Comparison of ENCODE assay signal across 1 cellular context in the genomic region with DNA sequence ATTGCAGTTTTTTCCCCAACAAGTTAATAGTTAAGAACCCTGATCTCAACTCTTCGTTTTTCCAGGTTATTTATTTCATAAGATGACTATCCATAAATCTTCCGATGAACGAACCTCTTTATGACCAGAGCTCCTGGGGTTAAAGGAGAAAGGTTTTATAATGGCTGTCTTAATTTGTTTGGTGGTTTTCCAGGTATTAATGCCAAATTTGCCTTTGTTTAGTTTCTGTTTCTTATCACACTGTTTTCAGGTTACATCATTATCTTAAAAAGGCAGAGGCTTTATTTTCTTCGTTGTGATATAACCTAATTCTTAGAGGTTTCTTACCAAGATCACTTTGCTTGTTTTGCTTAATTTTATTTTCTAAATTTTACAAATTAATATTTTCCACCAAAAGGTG.
TF ChIP-seq lines count a peak whose summit lies in the region.

No MANE protein-coding gene starts in this region.

TF ChIP-seq in GM23338, 12 proteins besides CTCF, POLR2A, EP300 and RAD21 (continued from another document):
- TF ChIP-seq, protein P1, sequence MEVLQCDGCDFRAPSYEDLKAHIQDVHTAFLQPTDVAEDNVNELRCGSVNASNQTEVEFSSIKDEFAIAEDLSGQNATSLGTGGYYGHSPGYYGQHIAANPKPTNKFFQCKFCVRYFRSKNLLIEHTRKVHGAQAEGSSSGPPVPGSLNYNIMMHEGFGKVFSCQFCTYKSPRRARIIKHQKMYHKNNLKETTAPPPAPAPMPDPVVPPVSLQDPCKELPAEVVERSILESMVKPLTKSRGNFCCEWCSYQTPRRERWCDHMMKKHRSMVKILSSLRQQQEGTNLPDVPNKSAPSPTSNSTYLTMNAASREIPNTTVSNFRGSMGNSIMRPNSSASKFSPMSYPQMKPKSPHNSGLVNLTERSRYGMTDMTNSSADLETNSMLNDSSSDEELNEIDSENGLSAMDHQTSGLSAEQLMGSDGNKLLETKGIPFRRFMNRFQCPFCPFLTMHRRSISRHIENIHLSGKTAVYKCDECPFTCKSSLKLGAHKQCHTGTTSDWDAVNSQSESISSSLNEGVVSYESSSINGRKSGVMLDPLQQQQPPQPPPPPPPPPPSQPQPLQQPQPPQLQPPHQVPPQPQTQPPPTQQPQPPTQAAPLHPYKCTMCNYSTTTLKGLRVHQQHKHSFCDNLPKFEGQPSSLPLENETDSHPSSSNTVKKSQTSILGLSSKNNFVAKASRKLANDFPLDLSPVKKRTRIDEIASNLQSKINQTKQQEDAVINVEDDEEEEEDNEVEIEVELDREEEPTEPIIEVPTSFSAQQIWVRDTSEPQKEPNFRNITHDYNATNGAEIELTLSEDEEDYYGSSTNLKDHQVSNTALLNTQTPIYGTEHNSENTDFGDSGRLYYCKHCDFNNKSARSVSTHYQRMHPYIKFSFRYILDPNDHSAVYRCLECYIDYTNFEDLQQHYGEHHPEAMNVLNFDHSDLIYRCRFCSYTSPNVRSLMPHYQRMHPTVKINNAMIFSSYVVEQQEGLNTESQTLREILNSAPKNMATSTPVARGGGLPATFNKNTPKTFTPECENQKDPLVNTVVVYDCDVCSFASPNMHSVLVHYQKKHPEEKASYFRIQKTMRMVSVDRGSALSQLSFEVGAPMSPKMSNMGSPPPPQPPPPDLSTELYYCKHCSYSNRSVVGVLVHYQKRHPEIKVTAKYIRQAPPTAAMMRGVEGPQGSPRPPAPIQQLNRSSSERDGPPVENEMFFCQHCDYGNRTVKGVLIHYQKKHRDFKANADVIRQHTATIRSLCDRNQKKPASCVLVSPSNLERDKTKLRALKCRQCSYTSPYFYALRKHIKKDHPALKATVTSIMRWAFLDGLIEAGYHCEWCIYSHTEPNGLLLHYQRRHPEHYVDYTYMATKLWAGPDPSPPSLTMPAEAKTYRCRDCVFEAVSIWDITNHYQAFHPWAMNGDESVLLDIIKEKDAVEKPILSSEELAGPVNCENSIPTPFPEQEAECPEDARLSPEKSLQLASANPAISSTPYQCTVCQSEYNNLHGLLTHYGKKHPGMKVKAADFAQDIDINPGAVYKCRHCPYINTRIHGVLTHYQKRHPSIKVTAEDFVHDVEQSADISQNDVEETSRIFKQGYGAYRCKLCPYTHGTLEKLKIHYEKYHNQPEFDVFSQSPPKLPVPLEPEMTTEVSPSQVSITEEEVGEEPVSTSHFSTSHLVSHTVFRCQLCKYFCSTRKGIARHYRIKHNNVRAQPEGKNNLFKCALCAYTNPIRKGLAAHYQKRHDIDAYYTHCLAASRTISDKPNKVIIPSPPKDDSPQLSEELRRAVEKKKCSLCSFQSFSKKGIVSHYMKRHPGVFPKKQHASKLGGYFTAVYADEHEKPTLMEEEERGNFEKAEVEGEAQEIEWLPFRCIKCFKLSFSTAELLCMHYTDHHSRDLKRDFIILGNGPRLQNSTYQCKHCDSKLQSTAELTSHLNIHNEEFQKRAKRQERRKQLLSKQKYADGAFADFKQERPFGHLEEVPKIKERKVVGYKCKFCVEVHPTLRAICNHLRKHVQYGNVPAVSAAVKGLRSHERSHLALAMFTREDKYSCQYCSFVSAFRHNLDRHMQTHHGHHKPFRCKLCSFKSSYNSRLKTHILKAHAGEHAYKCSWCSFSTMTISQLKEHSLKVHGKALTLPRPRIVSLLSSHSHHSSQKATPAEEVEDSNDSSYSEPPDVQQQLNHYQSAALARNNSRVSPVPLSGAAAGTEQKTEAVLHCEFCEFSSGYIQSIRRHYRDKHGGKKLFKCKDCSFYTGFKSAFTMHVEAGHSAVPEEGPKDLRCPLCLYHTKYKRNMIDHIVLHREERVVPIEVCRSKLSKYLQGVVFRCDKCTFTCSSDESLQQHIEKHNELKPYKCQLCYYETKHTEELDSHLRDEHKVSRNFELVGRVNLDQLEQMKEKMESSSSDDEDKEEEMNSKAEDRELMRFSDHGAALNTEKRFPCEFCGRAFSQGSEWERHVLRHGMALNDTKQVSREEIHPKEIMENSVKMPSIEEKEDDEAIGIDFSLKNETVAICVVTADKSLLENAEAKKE (CRISPR knock-in tag; IDR thresholded peaks at IDR 0.05): no peak
- TF ChIP-seq STAT1 (IDR thresholded peaks at IDR 0.05; ENCODE audit: unreplicated experiment) (no peak), EZH2phosphoT487 (IDR thresholded peaks at IDR 0.05; ENCODE audit: unreplicated experiment) (no peak), CREB1 (CRISPR knock-in tag; IDR thresholded peaks at IDR 0.05; ENCODE audit: low read depth) (no peak), NANOG (IDR thresholded peaks at IDR 0.05; ENCODE audit: borderline replicate concordance) (no peak), JUNB (IDR thresholded peaks at IDR 0.05; ENCODE audit: unreplicated experiment) (no peak)
